Comparison of ENCODE assay signal across 9 cellular contexts in genomic region chr2:9975805-9976447, GRCh38. TPM values are rescaled to one million over a fixed set of nuclear protein-coding genes. Genes with fewer than 3 reads are reported as not detected.
DNase-seq lines count a peak whose midpoint lies in the region; ATAC-seq and TF ChIP-seq lines count a peak whose summit lies in the region.
"Had no signal": no experiment of that assay in that cellular context is flagged by ENCODE, and none has a peak within 500 bp of the region (broad histone marks: within the 10 kb centered on the region; RNA-seq: fewer than 3 reads in every experiment).

No MANE protein-coding gene starts in this region.

- H3K27me3 ChIP-seq in right lobe of liver (no peaks in the 10 kb centered on the region), prostate gland (replicated peaks; ENCODE audit: insufficient read depth) (no peaks in the 10 kb centered on the region)
- H3K27me3 ChIP-seq: upper lobe of left lung had no signal

- intact Hi-C loops in right lobe of liver (cut with DNase I) (no loop called here), prostate gland (cut with DNase I) (no loop called here)

- H3K9me3 ChIP-seq in right lobe of liver (no peaks in the 10 kb centered on the region), prostate gland (no peaks in the 10 kb centered on the region)
- H3K9me3 ChIP-seq: upper lobe of left lung had no signal

- H3K36me3 ChIP-seq in right lobe of liver (peaks cover 0 to 5% (median 0%) of the 10 kb centered on the region in 4 donors), prostate gland (no peaks in the 10 kb centered on the region)
- H3K36me3 ChIP-seq: upper lobe of left lung had no signal

- H3K4me1 ChIP-seq in right lobe of liver, result peaks cover 0 to 3% (median 0%) of the 10 kb centered on the region in 4 donors
- H3K4me1 ChIP-seq in prostate gland (replicated peaks), result peaks cover 4% of the 10 kb centered on the region

- TF ChIP-seq CTCF in AG04449 (IDR thresholded peaks at IDR 0.05; ENCODE audit: insufficient read depth, low read length, missing control alignments) (no peak), right lobe of liver (IDR thresholded peaks at IDR 0.05) (no peak), prostate gland (IDR thresholded peaks at IDR 0.05) (no peak)

- no peak overlapping the region for H3K27ac ChIP-seq in right lobe of liver
- H3K27ac ChIP-seq in prostate gland, result peak overlapping the region in 1 of 2 donors; percentile 21

- CTCF ChIA-PET in AG04449 (lab: Yijun Ruan, JAX), result interaction anchor here (0.7 to 4.1 kb wide), 6 partner anchors 9 to 206 kb away, joined by 3 to 13 read pairs (median 5); no protein-coding TSS in a partner anchor

- WGBS in right lobe of liver (ENCODE audit: insufficient coverage, low coverage, low lambda C conversion rate, missing lambda C conversion rate), result 58% methylated on average over 9 of the region's 9 CpGs
- 69% methylated on average over 9 of the region's 9 CpGs for WGBS in prostate gland

- POLR2A ChIA-PET in AG04449 (lab: Yijun Ruan, JAX), result interaction anchor here (0.5 kb wide), 1 partner anchor 9 kb away, joined by 3 read pairs; no protein-coding TSS in a partner anchor

- peak; percentile 78 for DNase-seq in AG04449 (ENCODE audit: low read depth, low spot score)
- peak; percentile 96 for DNase-seq in HS-5 (ENCODE audit: low read depth)
- DNase-seq in amniotic epithelial cell (ENCODE audit: low read depth), result peak; percentile 97
- DNase-seq in right lobe of liver, result no peak
- DNase-seq in NCI-H2081 (lab: John Stamatoyannopoulos, UW), result no peak
- DNase-seq in prostate gland (ENCODE audit: low spot score), result no peak
- no peak for DNase-seq in NCI-H526 treated with DMSO at 0.1 percent for 48 hours (lab: John Stamatoyannopoulos, UW)

- H3K4me3 ChIP-seq in AG04449 (ENCODE audit: low read depth, low read length) (no peak overlapping the region), right lobe of liver (no peak overlapping the region), prostate gland (no peak overlapping the region)
- H3K4me3 ChIP-seq: upper lobe of left lung had no signal

- TF ChIP-seq POLR2A in right lobe of liver (IDR thresholded peaks at IDR 0.05), result no peak
- TF ChIP-seq POLR2A in prostate gland (IDR thresholded peaks at IDR 0.05), result no peak

- ATAC-seq in right lobe of liver, result peak; percentile 23 to 90 (median 67)
- ATAC-seq in GM19023 (IDR thresholded peaks at IDR 0.05; ENCODE audit: unreplicated experiment), result no peak

RNA-seq across cellular contexts. Expression of gene GRHL1, which starts 24.4 kb away (rescaled TPM):
- 10 to 100 TPM in 1 of 6 experiments, 1 to 10 TPM in 5; 3.5 to 11.2 (median 6.2) TPM for total RNA-seq in right lobe of liver
- total RNA-seq in prostate gland, result 10 to 100 TPM; 25.7 to 31.8 TPM

Comparison
In these comparisons a context has a peak if more than half of its experiments do, and no peak if none do; other contexts are left out.
1. DNase-seq: peak in AG04449 (single experiment), HS-5 (single experiment) and amniotic epithelial cell (single experiment); none in right lobe of liver (0 of 3), NCI-H2081 (0 of 2), prostate gland (single experiment) and NCI-H526 treated with DMSO at 0.1 percent for 48 hours (single experiment).